7 cellular contexts compared by ENCODE assay signal in the genomic region with DNA sequence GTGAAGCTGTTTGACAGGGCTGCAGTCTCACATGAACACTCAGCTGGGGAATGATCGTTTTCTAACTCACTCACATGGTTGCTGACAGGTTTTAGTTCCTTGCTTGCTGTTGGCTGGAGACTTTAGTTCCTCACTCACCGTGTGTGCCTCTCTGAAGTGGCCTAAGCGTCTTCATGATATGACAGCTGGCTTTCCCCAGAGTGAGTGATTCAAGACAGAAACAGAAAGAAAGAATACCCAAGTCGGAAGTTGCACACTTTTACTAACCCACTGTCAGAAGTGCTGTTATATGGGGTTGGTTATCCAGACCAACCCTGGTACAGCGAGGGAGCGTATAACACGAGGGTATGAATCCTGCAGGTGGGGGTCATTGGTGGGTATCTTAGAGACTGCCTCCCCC.
DNase-seq lines count a peak whose midpoint lies in the region; ATAC-seq lines count a peak whose summit lies in the region.

No MANE protein-coding gene starts in this region.

- H3K4me1 Mint-ChIP-seq in activated CD4-positive, alpha-beta memory T cell treated with anti-CD3 and anti-CD28 coated beads for 36 hours (ENCODE audit: low read depth) = peaks cover 41% of the 10 kb centered on the region

- no peaks in the 10 kb centered on the region for H3K36me3 Mint-ChIP-seq in activated CD4-positive, alpha-beta memory T cell treated with anti-CD3 and anti-CD28 coated beads for 36 hours

- CTCF ChIA-PET in activated CD4-positive, alpha-beta memory T cell treated with anti-CD3 and anti-CD28 coated beads for 36 hours (lab: Charles Lee) = interaction anchor here (1.1 to 1.5 kb wide), 5 partner anchors 22 to 377 kb away, joined by 3 to 4 read pairs (median 3); no protein-coding TSS in a partner anchor

- peak; percentile 83 for DNase-seq in activated CD4-positive, alpha-beta memory T cell treated with anti-CD3 and anti-CD28 coated beads for 36 hours
- peak; percentile 38 to 63 for DNase-seq in stimulated activated CD4-positive, alpha-beta T cell treated with anti-CD3 and anti-CD28 coated beads, Interleukin-2, amount 100 ng/mL, for 24 hours
- DNase-seq in 8988T = no peak
- DNase-seq in NCI-H1105 (lab: John Stamatoyannopoulos, UW) = no peak
- DNase-seq in NCI-H2171 treated with DMSO at 0.1 percent for 48 hours (lab: John Stamatoyannopoulos, UW) = no peak

- peak overlapping the region; percentile 91 for H3K27ac Mint-ChIP-seq in activated CD4-positive, alpha-beta memory T cell treated with anti-CD3 and anti-CD28 coated beads for 36 hours

- peak; percentile 99 for ATAC-seq in GM19463 (IDR thresholded peaks at IDR 0.05; ENCODE audit: unreplicated experiment)
- ATAC-seq in HG03354 (IDR thresholded peaks at IDR 0.05; ENCODE audit: poor library complexity, severe bottlenecking, unreplicated experiment) = peak; percentile 99

- H3K9me3 Mint-ChIP-seq in activated CD4-positive, alpha-beta memory T cell treated with anti-CD3 and anti-CD28 coated beads for 36 hours = no peaks in the 10 kb centered on the region

- POLR2A ChIA-PET in activated CD4-positive, alpha-beta memory T cell treated with anti-CD3 and anti-CD28 coated beads for 36 hours (lab: Charles Lee) = interaction anchor here (0.8 to 1.9 kb wide), 5 partner anchors 22 to 81 kb away, joined by 3 to 10 read pairs (median 3); no protein-coding TSS in a partner anchor

- H3K4me3 Mint-ChIP-seq in activated CD4-positive, alpha-beta memory T cell treated with anti-CD3 and anti-CD28 coated beads for 36 hours = peak overlapping the region; percentile 55

- peaks cover 7% of the 10 kb centered on the region for H3K27me3 Mint-ChIP-seq in activated CD4-positive, alpha-beta memory T cell treated with anti-CD3 and anti-CD28 coated beads for 36 hours

- intact Hi-C loops in activated CD4-positive, alpha-beta memory T cell treated with anti-CD3 and anti-CD28 coated beads for 36 hours (cut with micrococcal nuclease) = loop anchor here (1.0 to 5.0 kb wide), 15 partner anchors 9 to 575 kb away; no protein-coding TSS in a partner anchor

Comparison
In these comparisons a context has a peak if more than half of its experiments do, and no peak if none do; other contexts are left out.
1. DNase-seq: peak in activated CD4-positive, alpha-beta memory T cell treated with anti-CD3 and anti-CD28 coated beads for 36 hours (single experiment) and stimulated activated CD4-positive, alpha-beta T cell treated with anti-CD3 and anti-CD28 coated beads, Interleukin-2, amount 100 ng/mL, for 24 hours (2 of 2); none in 8988T (single experiment), NCI-H1105 (single experiment) and NCI-H2171 treated with DMSO at 0.1 percent for 48 hours (single experiment).